Comparison of ENCODE assay signal across 8 cellular contexts in genomic region chr15:43134157-43134637, GRCh38. TPM values are rescaled to one million over a fixed set of nuclear protein-coding genes. Genes with fewer than 3 reads are reported as not detected.
DNase-seq lines count a peak whose midpoint lies in the region; ATAC-seq and TF ChIP-seq lines count a peak whose summit lies in the region.

No MANE protein-coding gene starts in this region.

- no peaks in the 10 kb centered on the region for H4K20me1 ChIP-seq in smooth muscle cell (ENCODE audit: low read depth)

- no peaks in the 10 kb centered on the region for H3K36me3 ChIP-seq in iPS DF 6.9 (ENCODE audit: control insufficient read depth, insufficient read depth, low read length)
- no peaks in the 10 kb centered on the region for H3K36me3 ChIP-seq in smooth muscle cell (ENCODE audit: low read depth)

- peaks cover 12% of the 10 kb centered on the region for H3K36me3 Mint-ChIP-seq in activated naive CD4-positive, alpha-beta T cell treated with anti-CD3 and anti-CD28 coated beads, Interleukin-2, amount 50 U/mL, for 24 hours

- peak overlapping the region; percentile 96 for H3K4me2 ChIP-seq in smooth muscle cell

- peak overlapping the region; percentile 79 for H3K27ac Mint-ChIP-seq in activated naive CD4-positive, alpha-beta T cell treated with anti-CD3 and anti-CD28 coated beads, Interleukin-2, amount 50 U/mL, for 24 hours

- TF ChIP-seq CTCF in smooth muscle cell (IDR thresholded peaks at IDR 0.05; ENCODE audit: borderline replicate concordance, insufficient read depth, poor library complexity, severe bottlenecking) = no peak

- H3F3A ChIP-seq in smooth muscle cell (ENCODE audit: low read depth) = no peaks in the 10 kb centered on the region

- H3K27ac ChIP-seq in iPS DF 6.9 (ENCODE audit: low read length) = no peak overlapping the region
- no peak overlapping the region for H3K27ac ChIP-seq in smooth muscle cell (ENCODE audit: low read depth)

- no CpG with 5 or more reads among the region's 12 CpGs for WGBS in iPS DF 6.9 (ENCODE audit: insufficient coverage, insufficient read length)
- WGBS in smooth muscle cell (ENCODE audit: low lambda C conversion rate) = 19% methylated on average over 12 of the region's 12 CpGs

- peak overlapping the region; percentile 51 for H3K9ac ChIP-seq in smooth muscle cell (ENCODE audit: low read depth)

- H3K27me3 Mint-ChIP-seq in activated naive CD4-positive, alpha-beta T cell treated with anti-CD3 and anti-CD28 coated beads, Interleukin-2, amount 50 U/mL, for 24 hours = no peaks in the 10 kb centered on the region

- peaks cover 7% of the 10 kb centered on the region; the same call in 1 of the 2 replicates for H3K27me3 ChIP-seq in iPS DF 6.9 (ENCODE audit: control insufficient read depth, insufficient read depth, low read length)
- peaks cover 16% of the 10 kb centered on the region for H3K27me3 ChIP-seq in smooth muscle cell (ENCODE audit: low read depth)

- H3K4me3 ChIP-seq in iPS DF 6.9 (ENCODE audit: low read length) (peak overlapping the region; percentile 84), smooth muscle cell (peak overlapping the region; percentile 89)

- DNase-seq in iPS DF 6.9 (ENCODE audit: low read depth, low spot score) = no peak
- DNase-seq in smooth muscle cell (lab: John Stamatoyannopoulos, UW; ENCODE audit: unreplicated experiment) = no peak
- no peak for DNase-seq in HK-2 (ENCODE audit: unreplicated experiment)
- no peak for DNase-seq in NCI-H2107 treated with DMSO at 0.1 percent for 48 hours (lab: John Stamatoyannopoulos, UW; ENCODE audit: unreplicated experiment)
- DNase-seq in NCI-H226 = no peak

- H3K9me3 ChIP-seq in iPS DF 6.9 (ENCODE audit: control insufficient read depth, insufficient read depth, low read length) = no peaks in the 10 kb centered on the region
- no peaks in the 10 kb centered on the region for H3K9me3 ChIP-seq in smooth muscle cell (replicated peaks; ENCODE audit: low read depth)

- peak overlapping the region; percentile 100 for H2AFZ ChIP-seq in smooth muscle cell (ENCODE audit: low read depth)

- no peaks in the 10 kb centered on the region for H3K9me3 Mint-ChIP-seq in activated naive CD4-positive, alpha-beta T cell treated with anti-CD3 and anti-CD28 coated beads, Interleukin-2, amount 50 U/mL, for 24 hours

- no peaks in the 10 kb centered on the region for H3K4me1 ChIP-seq in iPS DF 6.9 (ENCODE audit: control insufficient read depth, insufficient read depth, low read length)
- no peaks in the 10 kb centered on the region for H3K4me1 ChIP-seq in smooth muscle cell (ENCODE audit: low read depth)

- peak overlapping the region; percentile 90 for H3K4me3 Mint-ChIP-seq in activated naive CD4-positive, alpha-beta T cell treated with anti-CD3 and anti-CD28 coated beads, Interleukin-2, amount 50 U/mL, for 24 hours

- H3K4me1 Mint-ChIP-seq in activated naive CD4-positive, alpha-beta T cell treated with anti-CD3 and anti-CD28 coated beads, Interleukin-2, amount 50 U/mL, for 24 hours = peaks cover 22% of the 10 kb centered on the region

- ATAC-seq in GM18498 (IDR thresholded peaks at IDR 0.05; ENCODE audit: unreplicated experiment) (peak; percentile 15), HG03159 (IDR thresholded peaks at IDR 0.05; ENCODE audit: unreplicated experiment) (peak; percentile 14)

- H3K79me2 ChIP-seq in smooth muscle cell (ENCODE audit: low read depth) = no peaks in the 10 kb centered on the region

RNA-seq across cellular contexts. Expression of gene TMEM62, which starts 0.8 kb away (rescaled TPM):
- total RNA-seq in smooth muscle cell = 9.0 and 12.0 TPM in 2 replicates
- polyA plus RNA-seq in smooth muscle cell = 3.1 and 8.8 TPM in 2 replicates

RNA-seq across cellular contexts. Expression of gene UBR1, which starts 28.4 kb away (rescaled TPM):
- total RNA-seq in smooth muscle cell = 20.5 and 24.0 TPM in 2 replicates
- 8.7 and 9.5 TPM in 2 replicates for polyA plus RNA-seq in smooth muscle cell

RNA-seq across cellular contexts. Expression of gene CCNDBP1, which starts 51.0 kb away (rescaled TPM):
- total RNA-seq in smooth muscle cell = 29.6 and 30.5 TPM in 2 replicates
- 22.1 and 33.4 TPM in 2 replicates for polyA plus RNA-seq in smooth muscle cell
